18 cellular contexts compared by ENCODE assay signal in genomic region chr9:17191095-17191494, GRCh38. TPM values are rescaled to one million over a fixed set of nuclear protein-coding genes. Genes with fewer than 3 reads are reported as not detected.
A peak's percentile ranks its signal among the peaks of the same experiment; 100 is the strongest.
DNase-seq lines count a peak whose midpoint lies in the region; ATAC-seq, FAIRE-seq and TF ChIP-seq lines count a peak whose summit lies in the region.
"Had no signal": no experiment of that assay in that cellular context is flagged by ENCODE, and none has a peak within 500 bp of the region (broad histone marks: within the 10 kb centered on the region; RNA-seq: fewer than 3 reads in every experiment).

No MANE protein-coding gene starts in this region.

- no peaks in the 10 kb centered on the region for H3K27me3 ChIP-seq in cardiac muscle cell
- H3K27me3 ChIP-seq in right cardiac atrium (ENCODE audit: control insufficient read depth, insufficient read depth) = no peaks in the 10 kb centered on the region
- H3K27me3 ChIP-seq in astrocyte (ENCODE audit: insufficient read depth, low read length) = no peaks in the 10 kb centered on the region
- H3K27me3 ChIP-seq: foreskin keratinocyte, sigmoid colon had no signal

- no peak for ATAC-seq in right cardiac atrium
- ATAC-seq: A549; foreskin keratinocyte; left colon; stimulated activated naive CD8-positive, alpha-beta T cell treated with anti-CD3 and anti-CD28 coated beads, Interleukin-15, amount 100 ng/mL, for 72 hours had no signal

- no peak overlapping the region for H3K27ac ChIP-seq in cardiac muscle cell
- no peak overlapping the region for H3K27ac ChIP-seq in right cardiac atrium (ENCODE audit: low read length)
- H3K27ac ChIP-seq in astrocyte (ENCODE audit: low read depth, low read length) = no peak overlapping the region
- no peak overlapping the region for H3K27ac ChIP-seq in caudate nucleus (ENCODE audit: low read depth, low read length)
- H3K27ac ChIP-seq: A549, foreskin keratinocyte, sigmoid colon had no signal

- peak; percentile 17 to 60 for DNase-seq in cardiac muscle cell (ENCODE audit: low read depth in 1 of 2, low spot score in 1 of 2)
- DNase-seq in right cardiac atrium = no peak
- DNase-seq in astrocyte (ENCODE audit: low read depth) = peak; percentile 16
- peak; percentile 8 to 21 for DNase-seq in foreskin fibroblast
- DNase-seq in smooth muscle cell of the brain vasculature (ENCODE audit: low read depth, low spot score) = peak; percentile 20
- DNase-seq in NCI-H1694 (lab: John Stamatoyannopoulos, UW) = no peak
- DNase-seq in caudate nucleus (lab: John Stamatoyannopoulos, UW) = no peak
- DNase-seq in mesenteric fat pad (ENCODE audit: low spot score) = no peak
- DNase-seq: activated naive CD8-positive, alpha-beta T cell treated with anti-CD3 and anti-CD28 coated beads, Interleukin-2, amount 10 ng/mL, durations not matched to agents 7 days and 5 days; activated T-cell treated with anti-CD3 and anti-CD28 coated beads, Interleukin-2, amount 50 U/mL, for 48 hours; CD4-positive, alpha-beta memory T cell; foreskin keratinocyte; left colon; NCI-H345; sigmoid colon; stimulated activated naive CD8-positive, alpha-beta T cell treated with anti-CD3 and anti-CD28 coated beads, Interleukin-15, amount 100 ng/mL, for 72 hours had no signal

- intact Hi-C loops in right cardiac atrium (cut with DNase I) = no loop called here

- H3K4me1 ChIP-seq in cardiac muscle cell (ENCODE audit: low read depth) = peaks cover 4% of the 10 kb centered on the region
- H3K4me1 ChIP-seq in right cardiac atrium (ENCODE audit: control insufficient read depth, insufficient read depth, low read length) = no peaks in the 10 kb centered on the region
- no peaks in the 10 kb centered on the region for H3K4me1 ChIP-seq in astrocyte (ENCODE audit: insufficient read depth, low read length)
- H3K4me1 ChIP-seq: foreskin keratinocyte had no signal

- H3K9me3 ChIP-seq in cardiac muscle cell (ENCODE audit: low read depth) (no peaks in the 10 kb centered on the region), right cardiac atrium (ENCODE audit: control insufficient read depth, low read length) (no peaks in the 10 kb centered on the region), astrocyte (ENCODE audit: insufficient read depth, low read depth, low read length) (no peaks in the 10 kb centered on the region)
- H3K9me3 ChIP-seq: A549, sigmoid colon had no signal

- H3K36me3 Mint-ChIP-seq in astrocyte (ENCODE audit: low read depth, unreplicated experiment) = no peaks in the 10 kb centered on the region
- H3K36me3 Mint-ChIP-seq: activated naive CD8-positive, alpha-beta T cell treated with anti-CD3 and anti-CD28 coated beads, Interleukin-2, amount 10 ng/mL, durations not matched to agents 7 days and 5 days; type B pancreatic cell had no signal

- no peak overlapping the region for H3K4me3 ChIP-seq in cardiac muscle cell
- no peak overlapping the region for H3K4me3 ChIP-seq in right cardiac atrium (ENCODE audit: low read length)
- no peak overlapping the region for H3K4me3 ChIP-seq in astrocyte (ENCODE audit: insufficient read depth, low read depth, low read length)
- H3K4me3 ChIP-seq in foreskin fibroblast (ENCODE audit: low read depth in 1 of 2, low read length in 2 of 2) = no peak overlapping the region
- H3K4me3 ChIP-seq: A549, sigmoid colon had no signal

- H4K20me1 ChIP-seq in astrocyte (ENCODE audit: insufficient read depth, low read length) = no peaks in the 10 kb centered on the region

- H3K9ac ChIP-seq in astrocyte (ENCODE audit: low read length) = no peak overlapping the region

- no peak overlapping the region for H2AFZ ChIP-seq in astrocyte (ENCODE audit: low read depth, low read length)

- H3K9me3 Mint-ChIP-seq in astrocyte (ENCODE audit: unreplicated experiment) = peaks cover 3% of the 10 kb centered on the region
- H3K9me3 Mint-ChIP-seq: activated naive CD8-positive, alpha-beta T cell treated with anti-CD3 and anti-CD28 coated beads, Interleukin-2, amount 10 ng/mL, durations not matched to agents 7 days and 5 days; stimulated activated naive CD8-positive, alpha-beta T cell treated with anti-CD3 and anti-CD28 coated beads, Interleukin-15, amount 100 ng/mL, for 72 hours; type B pancreatic cell had no signal

- H3K36me3 ChIP-seq in cardiac muscle cell = no peaks in the 10 kb centered on the region
- H3K36me3 ChIP-seq in astrocyte (ENCODE audit: insufficient read depth, low read length) = no peaks in the 10 kb centered on the region
- H3K36me3 ChIP-seq: sigmoid colon had no signal

- FAIRE-seq in astrocyte (lab: Jason Lieb, UNC) = peak; percentile 73
- FAIRE-seq: A549 had no signal

- no peaks in the 10 kb centered on the region for H3K4me1 Mint-ChIP-seq in astrocyte (ENCODE audit: low read depth, unreplicated experiment)
- H3K4me1 Mint-ChIP-seq: activated naive CD8-positive, alpha-beta T cell treated with anti-CD3 and anti-CD28 coated beads, Interleukin-2, amount 10 ng/mL, durations not matched to agents 7 days and 5 days; CD4-positive, alpha-beta memory T cell; stimulated activated naive CD8-positive, alpha-beta T cell treated with anti-CD3 and anti-CD28 coated beads, Interleukin-15, amount 100 ng/mL, for 72 hours had no signal

- H3K27me3 Mint-ChIP-seq in astrocyte (ENCODE audit: low read depth, unreplicated experiment) = no peaks in the 10 kb centered on the region
- H3K27me3 Mint-ChIP-seq: activated naive CD8-positive, alpha-beta T cell treated with anti-CD3 and anti-CD28 coated beads, Interleukin-2, amount 10 ng/mL, durations not matched to agents 7 days and 5 days; CD4-positive, alpha-beta memory T cell; stimulated activated naive CD8-positive, alpha-beta T cell treated with anti-CD3 and anti-CD28 coated beads, Interleukin-15, amount 100 ng/mL, for 72 hours; type B pancreatic cell had no signal

- no peak overlapping the region for H3K4me3 Mint-ChIP-seq in astrocyte (ENCODE audit: unreplicated experiment)
- H3K4me3 Mint-ChIP-seq: activated naive CD8-positive, alpha-beta T cell treated with anti-CD3 and anti-CD28 coated beads, Interleukin-2, amount 10 ng/mL, durations not matched to agents 7 days and 5 days; CD4-positive, alpha-beta memory T cell; stimulated activated naive CD8-positive, alpha-beta T cell treated with anti-CD3 and anti-CD28 coated beads, Interleukin-15, amount 100 ng/mL, for 72 hours; type B pancreatic cell had no signal

- no peak overlapping the region for H3K4me2 ChIP-seq in astrocyte (ENCODE audit: low read length)
- H3K4me2 ChIP-seq: A549 had no signal

- no peak for TF ChIP-seq CTCF in cardiac muscle cell (IDR thresholded peaks at IDR 0.05; ENCODE audit: low read depth, low read length)
- no peak for TF ChIP-seq CTCF in astrocyte (IDR thresholded peaks at IDR 0.05; ENCODE audit: insufficient read depth, low read depth, low read length)
- TF ChIP-seq CTCF in foreskin fibroblast (IDR thresholded peaks at IDR 0.05; ENCODE audit: low read depth, low read length) = no peak

- H3K27ac Mint-ChIP-seq in astrocyte (ENCODE audit: unreplicated experiment) = no peak overlapping the region
- H3K27ac Mint-ChIP-seq: activated naive CD8-positive, alpha-beta T cell treated with anti-CD3 and anti-CD28 coated beads, Interleukin-2, amount 10 ng/mL, durations not matched to agents 7 days and 5 days; CD4-positive, alpha-beta memory T cell; stimulated activated naive CD8-positive, alpha-beta T cell treated with anti-CD3 and anti-CD28 coated beads, Interleukin-15, amount 100 ng/mL, for 72 hours; type B pancreatic cell had no signal

- H3K79me2 ChIP-seq in astrocyte (ENCODE audit: insufficient read depth, low read length) = peaks cover 3% of the 10 kb centered on the region

RNA-seq across cellular contexts. Expression of gene CNTLN, which starts 56.3 kb away (rescaled TPM):
- total RNA-seq in cardiac muscle cell (2.4 and 4.3 TPM in 2 replicates), right cardiac atrium (1 to 10 TPM; 4.3 to 6.9 (median 5.4) TPM), astrocyte (4.4 and 5.5 TPM in 2 replicates), mesenteric fat pad (7.1 TPM)
- polyA plus RNA-seq in cardiac muscle cell (2.9 and 3.7 TPM in 2 replicates), right cardiac atrium (2.0 TPM)

Comparison
In these comparisons a context has a peak if more than half of its experiments do, and no peak if none do; other contexts are left out.
1. DNase-seq: peak in cardiac muscle cell (2 of 2), astrocyte (single experiment), foreskin fibroblast (2 of 2) and smooth muscle cell of the brain vasculature (single experiment); none in right cardiac atrium (0 of 3), NCI-H1694 (single experiment), caudate nucleus (0 of 61) and mesenteric fat pad (single experiment).